11 cellular contexts compared by ENCODE assay signal in the genomic region with DNA sequence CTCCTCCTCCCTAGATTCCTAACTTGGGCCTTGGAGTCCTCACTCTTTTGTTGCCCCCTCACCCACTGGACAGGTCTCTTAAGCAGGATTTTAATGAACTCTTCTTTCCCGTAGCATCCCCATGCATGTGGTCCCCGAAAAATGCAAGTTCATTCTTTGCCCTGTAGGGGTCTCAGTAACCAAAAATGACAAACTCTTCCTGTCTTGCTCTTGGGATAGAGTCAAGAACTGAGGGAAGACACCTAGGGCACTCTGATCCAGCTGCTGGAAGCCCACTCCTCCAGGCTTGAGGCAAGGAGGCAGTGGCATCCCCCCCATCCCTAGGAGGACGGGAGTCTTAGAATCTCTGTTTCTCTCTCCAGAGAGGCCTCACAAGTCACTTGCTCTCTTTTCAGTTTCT.
DNase-seq lines count a peak whose midpoint lies in the region; ATAC-seq and TF ChIP-seq lines count a peak whose summit lies in the region.
"Had no signal": no experiment of that assay in that cellular context is flagged by ENCODE, and none has a peak within 500 bp of the region (broad histone marks: within the 10 kb centered on the region; RNA-seq: fewer than 3 reads in every experiment).

No MANE protein-coding gene starts in this region.

- H3K27me3 Mint-ChIP-seq in HFFc6 (ENCODE audit: insufficient read depth) (no peaks in the 10 kb centered on the region), neural progenitor cell (ENCODE audit: insufficient read depth, low read depth) (peaks cover 2% of the 10 kb centered on the region)

- H3F3A ChIP-seq in neural progenitor cell (ENCODE audit: low read depth), result no peaks in the 10 kb centered on the region

- no peaks in the 10 kb centered on the region for H3K36me3 ChIP-seq in neural progenitor cell
- H3K36me3 ChIP-seq in mucosa of descending colon (ENCODE audit: low read depth), result no peaks in the 10 kb centered on the region
- H3K36me3 ChIP-seq: heart right ventricle had no signal

- in situ Hi-C loops in SK-MEL-5 (cut with HindIII; ENCODE audit: low pct_unique_long_range_greater_than_20kb, low sequenced_read_pairs), result no loop called here

- no peak overlapping the region for H3K27ac Mint-ChIP-seq in HFFc6
- no peak overlapping the region for H3K27ac Mint-ChIP-seq in neural progenitor cell

- ATAC-seq in GM21381 (IDR thresholded peaks at IDR 0.05; ENCODE audit: unreplicated experiment), result no peak
- ATAC-seq in GM18907 (IDR thresholded peaks at IDR 0.05; ENCODE audit: unreplicated experiment), result no peak
- ATAC-seq in mucosa of descending colon, result no peak
- ATAC-seq: heart right ventricle, sciatic nerve had no signal

- H3K9me3 ChIP-seq in neural progenitor cell (ENCODE audit: low read depth), result no peaks in the 10 kb centered on the region
- no peaks in the 10 kb centered on the region for H3K9me3 ChIP-seq in mucosa of descending colon

- no peak overlapping the region for H3K9ac ChIP-seq in neural progenitor cell

- H3K27ac ChIP-seq in neural progenitor cell, result no peak overlapping the region
- H3K27ac ChIP-seq: heart right ventricle had no signal

- H3K4me1 Mint-ChIP-seq in HFFc6 (ENCODE audit: low read depth) (no peaks in the 10 kb centered on the region), neural progenitor cell (no peaks in the 10 kb centered on the region)

- H2AFZ ChIP-seq in neural progenitor cell (replicated peaks), result no peak overlapping the region

- H3K9me3 Mint-ChIP-seq in HFFc6 (peaks cover 7% of the 10 kb centered on the region; the same call in 1 of the 2 replicates), neural progenitor cell (no peaks in the 10 kb centered on the region)

- H3K36me3 Mint-ChIP-seq in HFFc6 (ENCODE audit: low read depth) (no peaks in the 10 kb centered on the region), neural progenitor cell (no peaks in the 10 kb centered on the region)

- H3K79me2 ChIP-seq in neural progenitor cell (ENCODE audit: low read depth), result no peaks in the 10 kb centered on the region

- H3K4me1 ChIP-seq in neural progenitor cell (no peaks in the 10 kb centered on the region), mucosa of descending colon (ENCODE audit: low read depth) (no peaks in the 10 kb centered on the region)

- intact Hi-C loops in mucosa of descending colon (cut with DNase I, micrococcal nuclease), result no loop called here

- H3K4me3 ChIP-seq in neural progenitor cell (no peak overlapping the region), mucosa of descending colon (no peak overlapping the region)
- H3K4me3 ChIP-seq: heart right ventricle had no signal

- DNase-seq in NCI-H146 (lab: John Stamatoyannopoulos, UW) (peak; percentile 17), NCI-H146 treated with DMSO at 0.1 percent for 48 hours (lab: John Stamatoyannopoulos, UW; ENCODE audit: unreplicated experiment) (no peak), HFFc6 (no peak), SK-MEL-5 (ENCODE audit: low read depth, low spot score) (peak; percentile 61), neural progenitor cell (ENCODE audit: low spot score) (no peak), mucosa of descending colon (no peak)
- DNase-seq: heart right ventricle, KG1 had no signal

- no peaks in the 10 kb centered on the region for H4K20me1 ChIP-seq in neural progenitor cell (ENCODE audit: low read depth)

- TF ChIP-seq CTCF in HFFc6 (IDR thresholded peaks at IDR 0.05), result peak; percentile 41
- peak; percentile 26 for TF ChIP-seq CTCF in neural progenitor cell (IDR thresholded peaks at IDR 0.05)
- TF ChIP-seq CTCF in mucosa of descending colon (IDR thresholded peaks at IDR 0.05), result no peak

- H3K4me2 ChIP-seq in neural progenitor cell, result no peak overlapping the region

- H3K4me3 Mint-ChIP-seq in HFFc6, result no peak overlapping the region
- no peak overlapping the region for H3K4me3 Mint-ChIP-seq in neural progenitor cell

- no peaks in the 10 kb centered on the region for H3K27me3 ChIP-seq in neural progenitor cell
- H3K27me3 ChIP-seq: heart right ventricle had no signal

Comparison
In these comparisons a context has a peak if more than half of its experiments do, and no peak if none do; other contexts are left out.
1. DNase-seq: peak in NCI-H146 (single experiment) and SK-MEL-5 (single experiment); none in NCI-H146 treated with DMSO at 0.1 percent for 48 hours (single experiment), HFFc6 (single experiment), neural progenitor cell (single experiment) and mucosa of descending colon (0 of 3).